8 cellular contexts compared by ENCODE assay signal in the genomic region with DNA sequence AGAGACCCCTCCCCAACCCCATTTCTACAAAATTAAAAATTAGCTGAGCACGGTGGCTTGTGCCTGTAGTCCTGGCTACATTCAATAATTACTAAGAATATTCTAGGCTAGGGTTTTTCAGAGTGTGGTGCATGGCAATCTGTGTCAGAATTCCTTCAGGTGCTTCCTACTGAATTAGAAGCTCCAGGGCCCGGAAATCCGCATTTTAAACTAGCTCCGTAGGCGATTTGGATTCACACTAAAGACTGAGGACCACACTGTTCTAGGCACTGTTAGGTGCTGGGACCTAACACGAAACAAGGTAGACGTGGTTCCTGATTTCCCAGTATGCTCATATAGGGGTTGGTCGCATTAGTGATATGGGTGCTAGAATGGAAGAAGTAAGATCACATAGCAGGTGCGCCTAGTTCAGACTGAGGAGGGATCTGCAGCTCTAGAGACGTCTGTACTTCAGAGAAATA. TPM values are rescaled to one million over a fixed set of nuclear protein-coding genes. Genes with fewer than 3 reads are reported as not detected.
DNase-seq lines count a peak whose midpoint lies in the region; ATAC-seq and TF ChIP-seq lines count a peak whose summit lies in the region.

No MANE protein-coding gene starts in this region.

- no peak for TF ChIP-seq POLR2A in uterus (IDR thresholded peaks at IDR 0.05)

- H3K4me1 ChIP-seq in ascending aorta (peaks cover 0 to 6% of the 10 kb centered on the region in 2 donors), lower lobe of right lung (peaks cover 19% of the 10 kb centered on the region), uterus (peaks cover 0 to 7% of the 10 kb centered on the region in 2 donors)

- intact Hi-C loops in ascending aorta (cut with DNase I) (loop anchor here (1.0 to 2.0 kb wide), 6 partner anchors 23 to 183 kb away; partner anchors contain the start of genes ANKZF1, ATG9A, DNAJB2 and NHEJ1), lower lobe of right lung (cut with DNase I) (no loop called here), uterus (cut with DNase I; ENCODE audit: low total_unique reads) (no loop called here)

- no peaks in the 10 kb centered on the region for H3K9me3 ChIP-seq in ascending aorta
- no peaks in the 10 kb centered on the region for H3K9me3 ChIP-seq in lower lobe of right lung
- H3K9me3 ChIP-seq in uterus: no peaks in the 10 kb centered on the region

- H3K27ac ChIP-seq in ascending aorta (peak overlapping the region; percentile 91 to 99), lower lobe of right lung (peak overlapping the region; percentile 91), uterus (peak overlapping the region; percentile 96 to 99)

- H3K27me3 ChIP-seq in ascending aorta (no peaks in the 10 kb centered on the region), lower lobe of right lung (ENCODE audit: low read depth) (no peaks in the 10 kb centered on the region), uterus (no peaks in the 10 kb centered on the region)

- ATAC-seq in GM18907 (IDR thresholded peaks at IDR 0.05; ENCODE audit: unreplicated experiment) (peak; percentile 34), HG03045 (IDR thresholded peaks at IDR 0.05; ENCODE audit: unreplicated experiment) (peak; percentile 32), lower lobe of right lung (no peak), HG02610 (IDR thresholded peaks at IDR 0.05; ENCODE audit: unreplicated experiment) (no peak), HG03571 (IDR thresholded peaks at IDR 0.05; ENCODE audit: unreplicated experiment) (no peak)

- TF ChIP-seq CTCF in ascending aorta (IDR thresholded peaks at IDR 0.05): no peak
- no peak for TF ChIP-seq CTCF in lower lobe of right lung (IDR thresholded peaks at IDR 0.05)
- TF ChIP-seq CTCF in uterus (IDR thresholded peaks at IDR 0.05): no peak

- no peak for DNase-seq in ascending aorta (ENCODE audit: low spot score in 2 of 2)
- DNase-seq in lower lobe of right lung: no peak
- DNase-seq in uterus: no peak
- no peak for DNase-seq in NCI-H2081 (lab: John Stamatoyannopoulos, UW)

- peaks cover 22 to 23% of the 10 kb centered on the region in 2 donors for H3K36me3 ChIP-seq in ascending aorta
- peaks cover 28% of the 10 kb centered on the region for H3K36me3 ChIP-seq in lower lobe of right lung
- H3K36me3 ChIP-seq in uterus: no peaks in the 10 kb centered on the region

- H3K4me3 ChIP-seq in ascending aorta (peak overlapping the region; percentile 86 to 90), lower lobe of right lung (peak overlapping the region; percentile 76), uterus (peak overlapping the region; percentile 85 to 92)

RNA-seq across cellular contexts. Expression of gene ZFAND2B, which starts 0.6 kb away (rescaled TPM):
- total RNA-seq in ascending aorta: 225 TPM
- 32.6 TPM for total RNA-seq in lower lobe of right lung
- 100 to 1,000 TPM in 1 of 4 donors, 10 to 100 TPM in 3; 21.7 to 212 (median 45.2) TPM for total RNA-seq in uterus

RNA-seq across cellular contexts. Expression of gene ABCB6, which starts 12.7 kb away (rescaled TPM):
- 17.9 TPM for total RNA-seq in ascending aorta
- total RNA-seq in lower lobe of right lung: 15.4 TPM
- 10 to 100 TPM in 3 of 4 donors, 1 to 10 TPM in 1; 7.1 to 37.6 (median 27.7) TPM for total RNA-seq in uterus

RNA-seq across cellular contexts. Expression of gene ATG9A, which starts 23.4 kb away (rescaled TPM):
- total RNA-seq in ascending aorta (135 TPM), lower lobe of right lung (45.7 TPM), uterus (10 to 100 TPM; 21.5 to 53.5 (median 45.9) TPM)

RNA-seq across cellular contexts. Expression of gene ANKZF1, which starts 23.6 kb away (rescaled TPM):
- total RNA-seq in ascending aorta (53.1 TPM), lower lobe of right lung (46.1 TPM), uterus (10 to 100 TPM; 31.8 to 57.6 (median 38.7) TPM)

RNA-seq across cellular contexts. Expression of gene RETREG2, which starts 27.9 kb away (rescaled TPM):
- 83.5 TPM for total RNA-seq in ascending aorta
- 82.3 TPM for total RNA-seq in lower lobe of right lung
- total RNA-seq in uterus: 100 to 1,000 TPM in 1 of 4 donors, 10 to 100 TPM in 3; 18.2 to 216 (median 74.9) TPM

Comparison
In these comparisons a context has a peak if more than half of its experiments do, and no peak if none do; other contexts are left out.
1. ATAC-seq: peak in GM18907 (single experiment) and HG03045 (single experiment); none in lower lobe of right lung (0 of 2), HG02610 (single experiment) and HG03571 (single experiment).
2. Peak in every context shown above with its lines, with median percentiles within 50 percentile points of each other: H3K27ac ChIP-seq and H3K4me3 ChIP-seq.